ENCODE assay signal across 25 cellular contexts in genomic region chr13:58744686-58745085, GRCh38.
"Had no signal": no experiment of that assay in that cellular context is flagged by ENCODE, and none has a peak within 500 bp of the region (broad histone marks: within the 10 kb centered on the region; RNA-seq: fewer than 3 reads in every experiment).

No MANE protein-coding gene starts in this region.

- H3K4me3 ChIP-seq: stomach, suprapubic skin, testis, thoracic aorta, thyroid gland, tibial artery, tibial nerve, transverse colon, upper lobe of left lung, upper lobe of right lung, uterus, vagina had no signal

- H3K9me3 ChIP-seq: stomach, suprapubic skin, testis, thoracic aorta, thyroid gland, tibial artery, tibial nerve, transverse colon, upper lobe of left lung, upper lobe of right lung, uterus, vagina had no signal

- FAIRE-seq: urothelium cell line had no signal

- H3K27ac ChIP-seq: stomach, suprapubic skin, testis, thoracic aorta, thyroid gland, tibial artery, tibial nerve, transverse colon, upper lobe of left lung, upper lobe of right lung, uterus, vagina had no signal

- DNase-seq: stimulated activated CD4-positive, alpha-beta T cell treated with anti-CD3 and anti-CD28 coated beads, Interleukin-2, amount 100 ng/mL, for 48 hours; stimulated activated CD4-positive, alpha-beta T cell treated with anti-CD3 and anti-CD28 coated beads, Interleukin-4, amount 100 ng/mL, for 1 hour; stimulated activated CD4-positive, alpha-beta T cell treated with anti-CD3 and anti-CD28 coated beads, Interleukin-4, amount 100 ng/mL, for 24 hours; stimulated activated CD4-positive, alpha-beta T cell treated with anti-CD3 and anti-CD28 coated beads, Interleukin-4, amount 100 ng/mL, for 4 hours; stimulated activated CD8-positive, alpha-beta memory T cell treated with anti-CD3 and anti-CD28 coated beads, Interleukin-4, amount 100 ng/mL, for 48 hours; stimulated activated naive B cell treated with anti-CD40 and anti-IgM and Interleukin-4, amounts not matched to agents 10 μg/mL and 1 μg/mL and 100 μg/mL, for 72 hours; stimulated activated naive CD4-positive, alpha-beta T cell; stimulated activated naive CD4-positive, alpha-beta T cell treated with Interleukin-2 at 50 U/mL for 16 hours; stimulated activated naive CD8-positive, alpha-beta T cell treated with anti-CD3 and anti-CD28 coated beads, Interleukin-15, amount 100 ng/mL, for 72 hours; stimulated activated naive CD8-positive, alpha-beta T cell treated with anti-CD3 and anti-CD28 coated beads, Interleukin-15, Interleukin-2, amounts not matched to agents 100 U/mL and 50 U/mL, for 24 hours; stomach; substantia nigra; testis; thyroid gland; tibial artery; transverse colon; trophoblast cell; upper lobe of left lung; upper lobe of right lung; uterus had no signal

- H3K36me3 ChIP-seq: stomach, suprapubic skin, thoracic aorta, thyroid gland, tibial artery, tibial nerve, transverse colon, upper lobe of left lung, upper lobe of right lung, uterus, vagina had no signal

- H3K27me3 ChIP-seq: stomach, suprapubic skin, testis, thyroid gland, tibial artery, tibial nerve, transverse colon, upper lobe of left lung, upper lobe of right lung, uterus, vagina had no signal
